1 cellular context compared by ENCODE assay signal in the genomic region with DNA sequence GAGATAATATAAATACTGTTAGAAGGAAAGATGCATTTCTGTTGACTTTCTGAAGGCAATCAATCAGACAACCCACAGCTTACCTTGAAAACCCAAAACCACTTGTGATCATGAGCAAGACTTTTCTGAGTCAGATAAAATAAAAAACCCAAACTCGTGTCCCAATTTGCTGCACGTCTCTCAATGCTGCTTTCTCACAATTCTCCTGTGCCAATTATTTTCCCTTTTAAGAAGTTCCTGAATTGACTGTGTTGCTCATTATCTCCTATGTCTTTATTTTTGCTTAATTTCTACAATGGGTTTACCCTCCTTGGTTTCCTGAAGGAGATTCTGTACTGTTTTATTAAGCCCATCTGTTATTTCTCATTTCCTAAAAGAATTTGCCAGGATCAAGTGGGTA.
TF ChIP-seq lines count a peak whose summit lies in the region.

No MANE protein-coding gene starts in this region.

TF ChIP-seq in SK-N-SH treated with all-trans-retinoic acid at 6 μM for 48 hours, 23 proteins besides CTCF, POLR2A, EP300 and RAD21:
- TF ChIP-seq ZNF565 (CRISPR knock-in tag; conservative IDR thresholded peaks at IDR 0.05; ENCODE audit: low read depth): no peak
- no peak for TF ChIP-seq BACH2 (CRISPR knock-in tag; IDR thresholded peaks at IDR 0.05; ENCODE audit: borderline replicate concordance)
- no peak for TF ChIP-seq ESRRG (CRISPR knock-in tag; IDR thresholded peaks at IDR 0.05)
- TF ChIP-seq PATZ1 (CRISPR knock-in tag; IDR thresholded peaks at IDR 0.05; ENCODE audit: borderline replicate concordance): no peak
- TF ChIP-seq ARNTL (CRISPR knock-in tag; IDR thresholded peaks at IDR 0.05; ENCODE audit: borderline replicate concordance, low read depth): no peak
- no peak for TF ChIP-seq TSHZ2 (CRISPR knock-in tag; IDR thresholded peaks at IDR 0.05)
- no peak for TF ChIP-seq OSR1 (CRISPR knock-in tag; IDR thresholded peaks at IDR 0.05)
- no peak for TF ChIP-seq POU6F1 (CRISPR knock-in tag; IDR thresholded peaks at IDR 0.05; ENCODE audit: borderline replicate concordance, low read depth)
- TF ChIP-seq ZNF70 (CRISPR knock-in tag; IDR thresholded peaks at IDR 0.05): no peak
- no peak for TF ChIP-seq ZFP3 (CRISPR knock-in tag; IDR thresholded peaks at IDR 0.05)
- TF ChIP-seq, protein P1, sequence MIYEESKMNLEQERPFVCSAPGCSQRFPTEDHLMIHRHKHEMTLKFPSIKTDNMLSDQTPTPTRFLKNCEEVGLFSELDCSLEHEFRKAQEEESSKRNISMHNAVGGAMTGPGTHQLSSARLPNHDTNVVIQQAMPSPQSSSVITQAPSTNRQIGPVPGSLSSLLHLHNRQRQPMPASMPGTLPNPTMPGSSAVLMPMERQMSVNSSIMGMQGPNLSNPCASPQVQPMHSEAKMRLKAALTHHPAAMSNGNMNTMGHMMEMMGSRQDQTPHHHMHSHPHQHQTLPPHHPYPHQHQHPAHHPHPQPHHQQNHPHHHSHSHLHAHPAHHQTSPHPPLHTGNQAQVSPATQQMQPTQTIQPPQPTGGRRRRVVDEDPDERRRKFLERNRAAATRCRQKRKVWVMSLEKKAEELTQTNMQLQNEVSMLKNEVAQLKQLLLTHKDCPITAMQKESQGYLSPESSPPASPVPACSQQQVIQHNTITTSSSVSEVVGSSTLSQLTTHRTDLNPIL (CRISPR knock-in tag; IDR thresholded peaks at IDR 0.05; ENCODE audit: low read depth): no peak
- TF ChIP-seq ZFP30 (CRISPR knock-in tag; IDR thresholded peaks at IDR 0.05): no peak
- no peak for TF ChIP-seq ZC3H10 (CRISPR knock-in tag; IDR thresholded peaks at IDR 0.05)
- TF ChIP-seq PPARA (CRISPR knock-in tag; IDR thresholded peaks at IDR 0.05; ENCODE audit: borderline replicate concordance): no peak
